Comparison of ENCODE assay signal across 16 cellular contexts in the genomic region with DNA sequence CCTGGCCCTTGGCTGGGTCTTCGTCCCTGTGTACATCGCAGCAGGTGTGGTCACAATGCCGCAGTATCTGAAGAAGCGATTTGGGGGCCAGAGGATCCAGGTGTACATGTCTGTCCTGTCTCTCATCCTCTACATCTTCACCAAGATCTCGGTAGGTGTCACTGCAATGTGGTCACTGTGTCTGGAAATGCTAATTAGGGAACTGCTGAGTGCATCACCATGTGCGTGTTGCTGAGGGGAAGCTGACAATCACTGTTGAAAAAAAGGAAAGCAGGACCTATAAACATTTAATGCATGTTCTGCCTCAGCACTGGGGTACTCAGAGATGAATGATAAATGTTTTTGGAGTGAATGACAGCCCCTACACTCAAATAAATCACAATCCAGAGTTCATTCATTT. TPM values are rescaled to one million over a fixed set of nuclear protein-coding genes. Genes with fewer than 3 reads are reported as not detected.
DNase-seq lines count a peak whose midpoint lies in the region; ATAC-seq and TF ChIP-seq lines count a peak whose summit lies in the region.
"Had no signal": no experiment of that assay in that cellular context is flagged by ENCODE, and none has a peak within 500 bp of the region (broad histone marks: within the 10 kb centered on the region; RNA-seq: fewer than 3 reads in every experiment).

No MANE protein-coding gene starts in this region.

- H3K9me3 ChIP-seq in left lung (no peaks in the 10 kb centered on the region), neutrophil (no peaks in the 10 kb centered on the region), vagina (no peaks in the 10 kb centered on the region)
- H3K9me3 ChIP-seq: BLaER1 treated with 17β-estradiol and CSF1 and Interleukin-3, amounts not matched to agents 10 nM and 100 nM had no signal

- peak; percentile 22 for ATAC-seq in left lung
- ATAC-seq: GM12878, GM23338 had no signal

- H3K27me3 ChIP-seq in left lung = no peaks in the 10 kb centered on the region
- H3K27me3 ChIP-seq in neutrophil = no peaks in the 10 kb centered on the region
- no peaks in the 10 kb centered on the region for H3K27me3 ChIP-seq in vagina
- H3K27me3 ChIP-seq: BLaER1 treated with 17β-estradiol and CSF1 and Interleukin-3, amounts not matched to agents 10 nM and 100 nM had no signal

- H3K36me3 ChIP-seq in left lung = no peaks in the 10 kb centered on the region
- no peaks in the 10 kb centered on the region for H3K36me3 ChIP-seq in neutrophil
- H3K36me3 ChIP-seq in vagina = no peaks in the 10 kb centered on the region
- H3K36me3 ChIP-seq: BLaER1 treated with 17β-estradiol and CSF1 and Interleukin-3, amounts not matched to agents 10 nM and 100 nM had no signal

- TF ChIP-seq CTCF in left lung (IDR thresholded peaks at IDR 0.05) (no peak), neutrophil (IDR thresholded peaks at IDR 0.05) (no peak), vagina (IDR thresholded peaks at IDR 0.05) (no peak)

- DNase-seq in CD1c-positive myeloid dendritic cell (ENCODE audit: extremely low spot score) (peak; percentile 5), SKM-1 (lab: John Stamatoyannopoulos, UW; ENCODE audit: unreplicated experiment) (peak; percentile 13), left lung (no peak), NCI-H1436 (lab: John Stamatoyannopoulos, UW) (no peak), vagina (ENCODE audit: extremely low spot score in 2 of 2) (no peak)
- no peak for DNase-seq in stimulated activated CD4-positive, alpha-beta T cell treated with anti-CD3 and anti-CD28 coated beads, Interleukin-15, amount 100 ng/mL, for 24 hours
- DNase-seq: ACHN; CD4-positive, alpha-beta memory T cell; H9 had no signal

- H3K4me3 ChIP-seq in left lung (no peak overlapping the region), neutrophil (ENCODE audit: low read depth in 1 of 2, low read length in 1 of 2) (no peak overlapping the region), vagina (no peak overlapping the region)
- H3K4me3 ChIP-seq: BLaER1 treated with 17β-estradiol and CSF1 and Interleukin-3, amounts not matched to agents 10 nM and 100 nM; GM12878; GM23338 had no signal

- intact Hi-C loops in left lung (cut with DNase I) = no loop called here
- intact Hi-C loops in vagina (cut with DNase I) = no loop called here

- H3K4me1 ChIP-seq in left lung = peaks cover 0 to 22% of the 10 kb centered on the region in 2 donors
- H3K4me1 ChIP-seq in neutrophil (ENCODE audit: control insufficient read depth in 1 of 2, insufficient read depth in 1 of 2, low read depth in 1 of 2, low read length in 1 of 2) = peaks cover 34 to 37% of the 10 kb centered on the region in 2 experiments
- H3K4me1 ChIP-seq in vagina = no peaks in the 10 kb centered on the region

- peak overlapping the region in 1 of 2 donors; percentile 25 for H3K27ac ChIP-seq in left lung
- H3K27ac ChIP-seq in neutrophil = peak overlapping the region; percentile 88
- no peak overlapping the region for H3K27ac ChIP-seq in vagina
- H3K27ac ChIP-seq: BLaER1 treated with 17β-estradiol and CSF1 and Interleukin-3, amounts not matched to agents 10 nM and 100 nM had no signal

- no peak for TF ChIP-seq POLR2A in vagina (IDR thresholded peaks at IDR 0.05)

RNA-seq across cellular contexts. Expression of a gene that starts 6.8 kb away (rescaled TPM):
- total RNA-seq in left lung = under 1 TPM; 0.47 to 0.73 TPM
- 0.25 TPM for total RNA-seq in vagina
- total RNA-seq: A172; CD4-positive, alpha-beta memory T cell; G401; GM12878; H9; HT1080 had no signal

Comparison
In these comparisons a context has a peak if more than half of its experiments do, and no peak if none do; other contexts are left out.
1. DNase-seq: peak in CD1c-positive myeloid dendritic cell (single experiment) and SKM-1 (single experiment); none in left lung (0 of 2), NCI-H1436 (single experiment), vagina (0 of 2) and stimulated activated CD4-positive, alpha-beta T cell treated with anti-CD3 and anti-CD28 coated beads, Interleukin-15, amount 100 ng/mL, for 24 hours (single experiment).